In the genomic region with DNA sequence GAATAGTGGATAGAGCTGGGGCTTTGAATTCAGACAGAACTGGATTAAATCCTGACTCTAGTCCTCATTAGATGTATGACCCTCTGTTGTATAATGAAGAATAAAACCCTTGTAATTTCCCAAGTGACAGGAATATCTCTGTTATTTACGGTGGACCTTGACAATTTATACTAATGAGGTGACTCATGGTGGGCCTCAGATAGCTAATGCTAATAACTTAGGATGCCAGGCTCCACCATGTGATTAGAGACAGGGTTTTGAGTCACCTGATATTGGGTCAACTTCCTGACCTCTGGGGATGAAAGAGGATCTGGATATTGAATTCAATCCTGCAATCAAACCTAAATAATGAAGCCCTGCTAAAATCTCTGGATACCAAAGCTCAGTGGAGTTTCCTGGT, we compare ENCODE assay signal across 25 cellular contexts.
"Had no signal": no experiment of that assay in that cellular context is flagged by ENCODE, and none has a peak within 500 bp of the region (broad histone marks: within the 10 kb centered on the region; RNA-seq: fewer than 3 reads in every experiment).

No MANE protein-coding gene starts in this region.

- H3K27me3 ChIP-seq: ascending aorta, brain microvascular endothelial cell, colonic mucosa, dorsolateral prefrontal cortex, esophagus squamous epithelium, heart right ventricle, sigmoid colon, testis, vagina had no signal

- DNase-seq: activated CD4-positive, alpha-beta T cell treated with anti-CD3 and anti-CD28 coated beads, Interleukin-2, amount 50 U/mL, for 4 hours; activated effector memory CD4-positive, alpha-beta T cell treated with anti-CD3 and anti-CD28 coated beads, Interleukin-2, amount 50 U/mL, for 16 hours; activated naive CD4-positive, alpha-beta T cell treated with anti-CD3 and anti-CD28 coated beads, Interleukin-2, amount 10 ng/mL, durations not matched to agents 7 days and 5 days; brain microvascular endothelial cell; colonic mucosa; dorsolateral prefrontal cortex; effector memory CD8-positive, alpha-beta T cell; esophagus squamous epithelium; heart right ventricle; left colon; lower lobe of right lung; naive thymus-derived CD4-positive, alpha-beta T cell; posterior cingulate gyrus; sigmoid colon; stimulated activated CD4-positive, alpha-beta T cell treated with anti-CD3 and anti-CD28 coated beads, Interleukin-2, amount 100 ng/mL, for 48 hours; stimulated activated CD8-positive, alpha-beta memory T cell treated with anti-CD3 and anti-CD28 coated beads, Interleukin-4, amount 100 ng/mL, for 48 hours; stimulated activated naive CD4-positive, alpha-beta T cell; testis; trophoblast cell had no signal

- H3K27ac Mint-ChIP-seq: activated naive CD4-positive, alpha-beta T cell treated with anti-CD3 and anti-CD28 coated beads, Interleukin-2, amount 10 ng/mL, durations not matched to agents 7 days and 5 days had no signal

- H3K4me1 Mint-ChIP-seq: activated naive CD4-positive, alpha-beta T cell treated with anti-CD3 and anti-CD28 coated beads, Interleukin-2, amount 10 ng/mL, durations not matched to agents 7 days and 5 days; neural crest cell had no signal

- H3K4me3 Mint-ChIP-seq: activated naive CD4-positive, alpha-beta T cell treated with anti-CD3 and anti-CD28 coated beads, Interleukin-2, amount 10 ng/mL, durations not matched to agents 7 days and 5 days; central memory CD8-positive, alpha-beta T cell; effector memory CD8-positive, alpha-beta T cell; naive thymus-derived CD4-positive, alpha-beta T cell; neural crest cell had no signal

- ATAC-seq: effector memory CD8-positive, alpha-beta T cell; heart right ventricle; lower lobe of right lung; naive thymus-derived CD4-positive, alpha-beta T cell had no signal

- H3K27me3 Mint-ChIP-seq: activated naive CD4-positive, alpha-beta T cell treated with anti-CD3 and anti-CD28 coated beads, Interleukin-2, amount 10 ng/mL, durations not matched to agents 7 days and 5 days; central memory CD8-positive, alpha-beta T cell; effector memory CD8-positive, alpha-beta T cell; naive thymus-derived CD4-positive, alpha-beta T cell had no signal

- FAIRE-seq: keratinocyte, TTC549 had no signal

- H3K4me3 ChIP-seq: ascending aorta, colonic mucosa, dorsolateral prefrontal cortex, esophagus squamous epithelium, heart right ventricle, lower lobe of right lung, sigmoid colon, testis, vagina had no signal

- H3K4me1 ChIP-seq: ascending aorta, colonic mucosa, esophagus squamous epithelium, heart right ventricle, lower lobe of right lung, sigmoid colon, testis, vagina had no signal

- H3K9me3 ChIP-seq: colonic mucosa, testis had no signal

- H3K27ac ChIP-seq: ascending aorta, brain microvascular endothelial cell, colonic mucosa, dorsolateral prefrontal cortex, esophagus squamous epithelium, heart right ventricle, lower lobe of right lung, sigmoid colon, testis, vagina had no signal
